In the genomic region with DNA sequence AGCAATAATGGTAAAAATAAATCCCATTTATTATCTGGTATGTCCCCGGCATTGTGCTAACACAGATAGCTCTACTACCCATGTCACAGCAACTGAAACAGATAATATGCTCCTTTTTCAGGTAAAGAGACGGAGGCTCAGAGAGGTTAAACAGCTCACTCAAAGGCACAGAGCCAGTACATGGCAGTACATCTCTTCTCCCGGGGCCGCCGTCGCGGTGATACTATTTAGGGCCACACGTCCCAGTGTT, we compare ENCODE assay signal across 8 cellular contexts. TPM values are rescaled to one million over a fixed set of nuclear protein-coding genes. Genes with fewer than 3 reads are reported as not detected.
DNase-seq lines count a peak whose midpoint lies in the region; ATAC-seq and TF ChIP-seq lines count a peak whose summit lies in the region.

No MANE protein-coding gene starts in this region.

- H3K27me3 Mint-ChIP-seq in chondrocyte (ENCODE audit: low read depth) (no peaks in the 10 kb centered on the region), nephron (ENCODE audit: low read depth) (no peaks in the 10 kb centered on the region)

- TF ChIP-seq CTCF in chondrocyte (IDR thresholded peaks at IDR 0.05): no peak
- TF ChIP-seq CTCF in nephron (IDR thresholded peaks at IDR 0.05; ENCODE audit: unreplicated experiment in 3 of 3): no peak

- no peaks in the 10 kb centered on the region for H3K36me3 Mint-ChIP-seq in chondrocyte (ENCODE audit: low read depth)
- no peaks in the 10 kb centered on the region for H3K36me3 Mint-ChIP-seq in nephron (ENCODE audit: low read depth)

- ATAC-seq in GM18858 (IDR thresholded peaks at IDR 0.05; ENCODE audit: unreplicated experiment): peak; percentile 3
- peak; percentile 11 for ATAC-seq in HG03571 (IDR thresholded peaks at IDR 0.05; ENCODE audit: unreplicated experiment)

- H3K4me3 Mint-ChIP-seq in chondrocyte (ENCODE audit: unreplicated experiment) (peak overlapping the region; percentile 97), nephron (peak overlapping the region; percentile 88 to 99 (median 98))

- DNase-seq in chondrocyte (ENCODE audit: low spot score) (no peak), NCI-H1417 (lab: John Stamatoyannopoulos, UW) (no peak), DMS 273 treated with DMSO at 0.1 percent for 48 hours (lab: John Stamatoyannopoulos, UW) (no peak), NCI-H187 (lab: John Stamatoyannopoulos, UW) (no peak)
- no peak for DNase-seq in activated CD4-positive, CD25-positive, alpha-beta regulatory T cell (lab: John Stamatoyannopoulos, UW)

- H3K9me3 Mint-ChIP-seq in chondrocyte (ENCODE audit: low read depth) (no peaks in the 10 kb centered on the region), nephron (no peaks in the 10 kb centered on the region)

- H3K27ac Mint-ChIP-seq in chondrocyte (ENCODE audit: unreplicated experiment): peak overlapping the region; percentile 98
- H3K27ac Mint-ChIP-seq in nephron: peak overlapping the region; percentile 62 to 86 (median 83)

- H3K4me1 Mint-ChIP-seq in chondrocyte (ENCODE audit: low read depth) (peaks cover 55% of the 10 kb centered on the region), nephron (peaks cover 31% of the 10 kb centered on the region)

RNA-seq across cellular contexts. Expression of a gene that starts 0.7 kb away (rescaled TPM):
- total RNA-seq in chondrocyte: 13.9 to 27.9 TPM (median 27.6 TPM) in 3 replicates
